19 cellular contexts compared by ENCODE assay signal in genomic region chr3:54900954-54901591, GRCh38. TPM values are rescaled to one million over a fixed set of nuclear protein-coding genes. Genes with fewer than 3 reads are reported as not detected.
DNase-seq lines count a peak whose midpoint lies in the region; ATAC-seq and TF ChIP-seq lines count a peak whose summit lies in the region.
"Had no signal": no experiment of that assay in that cellular context is flagged by ENCODE, and none has a peak within 500 bp of the region (broad histone marks: within the 10 kb centered on the region; RNA-seq: fewer than 3 reads in every experiment).

No MANE protein-coding gene starts in this region.

- H3K4me1 ChIP-seq in endodermal cell (ENCODE audit: control insufficient read depth, insufficient read depth, low read length), result no peaks in the 10 kb centered on the region
- H3K4me1 ChIP-seq in body of pancreas, result no peaks in the 10 kb centered on the region
- H3K4me1 ChIP-seq: thyroid gland had no signal

- H3K9me3 Mint-ChIP-seq in endodermal cell, result no peaks in the 10 kb centered on the region
- peaks cover 6% of the 10 kb centered on the region for H3K9me3 Mint-ChIP-seq in type B pancreatic cell
- H3K9me3 Mint-ChIP-seq: activated CD4-positive, alpha-beta memory T cell treated with anti-CD3 and anti-CD28 coated beads, Interleukin-2, amount 10 ng/mL, durations not matched to agents 7 days and 5 days had no signal

- no peak overlapping the region for H3K9ac ChIP-seq in endodermal cell (ENCODE audit: extremely low read depth, low read length, poor library complexity, severe bottlenecking)

- H3K27me3 Mint-ChIP-seq in endodermal cell (ENCODE audit: insufficient read depth) (no peaks in the 10 kb centered on the region), type B pancreatic cell (no peaks in the 10 kb centered on the region)
- H3K27me3 Mint-ChIP-seq: activated CD4-positive, alpha-beta memory T cell treated with anti-CD3 and anti-CD28 coated beads, Interleukin-2, amount 10 ng/mL, durations not matched to agents 7 days and 5 days; activated naive CD8-positive, alpha-beta T cell treated with anti-CD3 and anti-CD28 coated beads for 36 hours; central memory CD8-positive, alpha-beta T cell had no signal

- H3K27ac Mint-ChIP-seq in endodermal cell, result no peak overlapping the region
- H3K27ac Mint-ChIP-seq in type B pancreatic cell, result peak overlapping the region; percentile 86
- H3K27ac Mint-ChIP-seq: activated CD4-positive, alpha-beta memory T cell treated with anti-CD3 and anti-CD28 coated beads, Interleukin-2, amount 10 ng/mL, durations not matched to agents 7 days and 5 days; activated naive CD8-positive, alpha-beta T cell treated with anti-CD3 and anti-CD28 coated beads for 36 hours had no signal

- no peaks in the 10 kb centered on the region for H3K36me3 Mint-ChIP-seq in endodermal cell (ENCODE audit: low read depth)
- H3K36me3 Mint-ChIP-seq in type B pancreatic cell, result no peaks in the 10 kb centered on the region
- H3K36me3 Mint-ChIP-seq: activated naive CD8-positive, alpha-beta T cell treated with anti-CD3 and anti-CD28 coated beads for 36 hours had no signal

- TF ChIP-seq CTCF in endodermal cell (conservative IDR thresholded peaks at IDR 0.05) (no peak), type B pancreatic cell (conservative IDR thresholded peaks at IDR 0.05) (no peak), body of pancreas (IDR thresholded peaks at IDR 0.05) (no peak)

- peak; percentile 59 for DNase-seq in RPMI7951 (ENCODE audit: low read depth)
- DNase-seq in endodermal cell, result no peak
- peak; percentile 74 for DNase-seq in islet precursor cell
- DNase-seq in type B pancreatic cell (ENCODE audit: extremely low spot score, unreplicated experiment), result no peak
- DNase-seq in NCI-H226, result no peak
- DNase-seq in body of pancreas, result no peak
- DNase-seq: activated CD4-positive, alpha-beta memory T cell treated with anti-CD3 and anti-CD28 coated beads, Interleukin-2, amount 10 ng/mL, durations not matched to agents 7 days and 5 days; activated naive CD8-positive, alpha-beta T cell treated with anti-CD3 and anti-CD28 coated beads for 36 hours; activated T-cell treated with anti-CD3 and anti-CD28 coated beads, Interleukin-2, amount 50 U/mL, for 4 hours; DMS153; midbrain; NCI-H1048; NCI-H2081; NCI-H526 treated with DMSO at 0.1 percent for 48 hours; small intestine; thyroid gland had no signal

- H3K27me3 ChIP-seq in endodermal cell (ENCODE audit: control insufficient read depth, insufficient read depth, low read length, poor library complexity, severe bottlenecking) (no peaks in the 10 kb centered on the region), body of pancreas (no peaks in the 10 kb centered on the region)
- H3K27me3 ChIP-seq: thyroid gland had no signal

- no peaks in the 10 kb centered on the region for H3K9me3 ChIP-seq in endodermal cell (ENCODE audit: control insufficient read depth, low read length)
- no peaks in the 10 kb centered on the region for H3K9me3 ChIP-seq in body of pancreas
- H3K9me3 ChIP-seq: thyroid gland had no signal

- WGBS in endodermal cell (ENCODE audit: insufficient coverage in 1 of 2, insufficient read length in 1 of 2), 2 experiments, result 94% methylated on average over 7 to 8 of the region's 8 CpGs
- 68 to 69% methylated on average over 8 of the region's 8 CpGs for WGBS in body of pancreas, 2 donors

- H3K36me3 ChIP-seq in endodermal cell (ENCODE audit: control insufficient read depth, insufficient read depth, low read length) (no peaks in the 10 kb centered on the region), body of pancreas (replicated peaks in 1 of 2; ENCODE audit: insufficient read depth in 1 of 2, low read depth in 2 of 2) (no peaks in the 10 kb centered on the region)
- H3K36me3 ChIP-seq: thyroid gland had no signal

- ATAC-seq in HG03342 (IDR thresholded peaks at IDR 0.05; ENCODE audit: unreplicated experiment), result no peak
- ATAC-seq in body of pancreas, result no peak
- ATAC-seq: activated T-cell treated with anti-CD3 and anti-CD28 coated beads, Interleukin-2, amount 50 U/mL, for 4 hours had no signal

- peak overlapping the region; percentile 87 for H3K27ac ChIP-seq in endodermal cell (ENCODE audit: low read depth, low read length)
- no peak overlapping the region for H3K27ac ChIP-seq in body of pancreas
- H3K27ac ChIP-seq: C4-2B, thyroid gland had no signal

- H3K4me1 Mint-ChIP-seq in endodermal cell (peaks cover 2% of the 10 kb centered on the region), type B pancreatic cell (ENCODE audit: unreplicated experiment) (peaks cover 24% of the 10 kb centered on the region)
- H3K4me1 Mint-ChIP-seq: activated CD4-positive, alpha-beta memory T cell treated with anti-CD3 and anti-CD28 coated beads, Interleukin-2, amount 10 ng/mL, durations not matched to agents 7 days and 5 days; activated naive CD8-positive, alpha-beta T cell treated with anti-CD3 and anti-CD28 coated beads for 36 hours; central memory CD8-positive, alpha-beta T cell had no signal

- H3K4me3 ChIP-seq in endodermal cell (ENCODE audit: low read length) (no peak overlapping the region), body of pancreas (no peak overlapping the region)
- H3K4me3 ChIP-seq: thyroid gland had no signal

- H3K4me3 Mint-ChIP-seq in endodermal cell (no peak overlapping the region), type B pancreatic cell (peak overlapping the region; percentile 46)
- H3K4me3 Mint-ChIP-seq: activated CD4-positive, alpha-beta memory T cell treated with anti-CD3 and anti-CD28 coated beads, Interleukin-2, amount 10 ng/mL, durations not matched to agents 7 days and 5 days; activated naive CD8-positive, alpha-beta T cell treated with anti-CD3 and anti-CD28 coated beads for 36 hours; activated T-cell treated with anti-CD3 and anti-CD28 coated beads, Interleukin-2, amount 50 U/mL, for 4 hours; central memory CD8-positive, alpha-beta T cell had no signal

- intact Hi-C loops in body of pancreas (cut with DNase I), result no loop called here

- TF ChIP-seq POLR2A in body of pancreas (IDR thresholded peaks at IDR 0.05), result no peak

RNA-seq across cellular contexts. Expression of gene LRTM1, which starts 26.8 kb away (rescaled TPM):
- 1.6 and 2.2 TPM in 2 replicates for total RNA-seq in RPMI7951 (2014; rRNA removed; shearing (Covaris generic))
- not detected for total RNA-seq in endodermal cell
- 0.28 TPM for polyA plus RNA-seq in endodermal cell (2013, experiment 1 of 2)
- polyA plus RNA-seq in endodermal cell (2013, experiment 2 of 2), result not detected
- total RNA-seq in type B pancreatic cell (ENCODE audit: low replicate concordance), result 0.29 and 0.77 TPM in 2 replicates
- not detected for total RNA-seq in body of pancreas
- total RNA-seq: activated CD4-positive, alpha-beta memory T cell treated with anti-CD3 and anti-CD28 coated beads, Interleukin-2, amount 10 ng/mL, durations not matched to agents 7 days and 5 days; activated naive CD8-positive, alpha-beta T cell treated with anti-CD3 and anti-CD28 coated beads for 36 hours; activated T-cell treated with anti-CD3 and anti-CD28 coated beads, Interleukin-2, amount 50 U/mL, for 4 hours; thyroid gland had no signal
- polyA plus RNA-seq: small intestine had no signal

Comparison
In these comparisons a context has a peak if more than half of its experiments do, and no peak if none do; other contexts are left out.
1. DNase-seq: peak in RPMI7951 (single experiment) and islet precursor cell (single experiment); none in endodermal cell (single experiment), type B pancreatic cell (single experiment), NCI-H226 (single experiment) and body of pancreas (0 of 4).